ENCODE assay signal across 1 cellular context in the genomic region with DNA sequence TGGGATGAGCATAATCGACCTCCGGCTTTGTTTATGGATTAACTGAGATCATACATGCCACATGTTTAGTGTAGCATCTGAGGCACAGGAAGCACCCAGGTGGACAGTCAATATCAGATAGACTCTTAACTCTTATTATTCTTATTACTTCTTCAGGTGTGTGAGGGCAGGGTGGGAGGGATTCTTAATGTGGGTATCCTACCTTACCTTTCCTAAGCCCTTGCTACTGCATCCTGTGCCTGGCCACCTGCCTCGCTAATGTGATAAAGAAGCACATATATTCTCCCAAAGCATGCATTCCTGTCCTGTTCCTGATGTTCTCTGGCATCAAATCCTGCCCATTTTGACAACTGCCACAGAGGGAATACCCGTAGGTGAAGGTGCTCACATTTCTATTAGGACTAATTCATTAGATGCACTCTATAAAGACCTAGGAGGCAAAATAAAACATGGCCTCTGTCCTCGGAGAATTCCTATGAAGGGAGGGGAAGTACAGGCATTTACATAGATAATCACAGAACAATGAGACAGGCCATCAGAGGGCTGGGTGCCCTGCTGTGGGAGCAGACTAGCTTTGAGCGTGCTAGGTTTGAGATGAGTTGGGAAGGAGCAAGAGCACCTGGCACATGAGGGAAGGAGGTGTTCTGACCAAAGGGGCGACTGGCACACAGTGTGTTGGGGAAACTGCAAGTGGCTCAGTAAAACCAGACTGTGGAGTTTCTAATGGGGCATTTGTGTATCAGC.
TF ChIP-seq lines count a peak whose summit lies in the region.

No MANE protein-coding gene starts in this region.

TF ChIP-seq in GM23338, 12 proteins besides CTCF, POLR2A, EP300 and RAD21 (continued from another document):
- TF ChIP-seq, protein P1, sequence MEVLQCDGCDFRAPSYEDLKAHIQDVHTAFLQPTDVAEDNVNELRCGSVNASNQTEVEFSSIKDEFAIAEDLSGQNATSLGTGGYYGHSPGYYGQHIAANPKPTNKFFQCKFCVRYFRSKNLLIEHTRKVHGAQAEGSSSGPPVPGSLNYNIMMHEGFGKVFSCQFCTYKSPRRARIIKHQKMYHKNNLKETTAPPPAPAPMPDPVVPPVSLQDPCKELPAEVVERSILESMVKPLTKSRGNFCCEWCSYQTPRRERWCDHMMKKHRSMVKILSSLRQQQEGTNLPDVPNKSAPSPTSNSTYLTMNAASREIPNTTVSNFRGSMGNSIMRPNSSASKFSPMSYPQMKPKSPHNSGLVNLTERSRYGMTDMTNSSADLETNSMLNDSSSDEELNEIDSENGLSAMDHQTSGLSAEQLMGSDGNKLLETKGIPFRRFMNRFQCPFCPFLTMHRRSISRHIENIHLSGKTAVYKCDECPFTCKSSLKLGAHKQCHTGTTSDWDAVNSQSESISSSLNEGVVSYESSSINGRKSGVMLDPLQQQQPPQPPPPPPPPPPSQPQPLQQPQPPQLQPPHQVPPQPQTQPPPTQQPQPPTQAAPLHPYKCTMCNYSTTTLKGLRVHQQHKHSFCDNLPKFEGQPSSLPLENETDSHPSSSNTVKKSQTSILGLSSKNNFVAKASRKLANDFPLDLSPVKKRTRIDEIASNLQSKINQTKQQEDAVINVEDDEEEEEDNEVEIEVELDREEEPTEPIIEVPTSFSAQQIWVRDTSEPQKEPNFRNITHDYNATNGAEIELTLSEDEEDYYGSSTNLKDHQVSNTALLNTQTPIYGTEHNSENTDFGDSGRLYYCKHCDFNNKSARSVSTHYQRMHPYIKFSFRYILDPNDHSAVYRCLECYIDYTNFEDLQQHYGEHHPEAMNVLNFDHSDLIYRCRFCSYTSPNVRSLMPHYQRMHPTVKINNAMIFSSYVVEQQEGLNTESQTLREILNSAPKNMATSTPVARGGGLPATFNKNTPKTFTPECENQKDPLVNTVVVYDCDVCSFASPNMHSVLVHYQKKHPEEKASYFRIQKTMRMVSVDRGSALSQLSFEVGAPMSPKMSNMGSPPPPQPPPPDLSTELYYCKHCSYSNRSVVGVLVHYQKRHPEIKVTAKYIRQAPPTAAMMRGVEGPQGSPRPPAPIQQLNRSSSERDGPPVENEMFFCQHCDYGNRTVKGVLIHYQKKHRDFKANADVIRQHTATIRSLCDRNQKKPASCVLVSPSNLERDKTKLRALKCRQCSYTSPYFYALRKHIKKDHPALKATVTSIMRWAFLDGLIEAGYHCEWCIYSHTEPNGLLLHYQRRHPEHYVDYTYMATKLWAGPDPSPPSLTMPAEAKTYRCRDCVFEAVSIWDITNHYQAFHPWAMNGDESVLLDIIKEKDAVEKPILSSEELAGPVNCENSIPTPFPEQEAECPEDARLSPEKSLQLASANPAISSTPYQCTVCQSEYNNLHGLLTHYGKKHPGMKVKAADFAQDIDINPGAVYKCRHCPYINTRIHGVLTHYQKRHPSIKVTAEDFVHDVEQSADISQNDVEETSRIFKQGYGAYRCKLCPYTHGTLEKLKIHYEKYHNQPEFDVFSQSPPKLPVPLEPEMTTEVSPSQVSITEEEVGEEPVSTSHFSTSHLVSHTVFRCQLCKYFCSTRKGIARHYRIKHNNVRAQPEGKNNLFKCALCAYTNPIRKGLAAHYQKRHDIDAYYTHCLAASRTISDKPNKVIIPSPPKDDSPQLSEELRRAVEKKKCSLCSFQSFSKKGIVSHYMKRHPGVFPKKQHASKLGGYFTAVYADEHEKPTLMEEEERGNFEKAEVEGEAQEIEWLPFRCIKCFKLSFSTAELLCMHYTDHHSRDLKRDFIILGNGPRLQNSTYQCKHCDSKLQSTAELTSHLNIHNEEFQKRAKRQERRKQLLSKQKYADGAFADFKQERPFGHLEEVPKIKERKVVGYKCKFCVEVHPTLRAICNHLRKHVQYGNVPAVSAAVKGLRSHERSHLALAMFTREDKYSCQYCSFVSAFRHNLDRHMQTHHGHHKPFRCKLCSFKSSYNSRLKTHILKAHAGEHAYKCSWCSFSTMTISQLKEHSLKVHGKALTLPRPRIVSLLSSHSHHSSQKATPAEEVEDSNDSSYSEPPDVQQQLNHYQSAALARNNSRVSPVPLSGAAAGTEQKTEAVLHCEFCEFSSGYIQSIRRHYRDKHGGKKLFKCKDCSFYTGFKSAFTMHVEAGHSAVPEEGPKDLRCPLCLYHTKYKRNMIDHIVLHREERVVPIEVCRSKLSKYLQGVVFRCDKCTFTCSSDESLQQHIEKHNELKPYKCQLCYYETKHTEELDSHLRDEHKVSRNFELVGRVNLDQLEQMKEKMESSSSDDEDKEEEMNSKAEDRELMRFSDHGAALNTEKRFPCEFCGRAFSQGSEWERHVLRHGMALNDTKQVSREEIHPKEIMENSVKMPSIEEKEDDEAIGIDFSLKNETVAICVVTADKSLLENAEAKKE (CRISPR knock-in tag; IDR thresholded peaks at IDR 0.05) = peak; percentile 84
- TF ChIP-seq ZNF331 (CRISPR knock-in tag; IDR thresholded peaks at IDR 0.05; ENCODE audit: low read depth) (no peak), ZNF114 (CRISPR knock-in tag; IDR thresholded peaks at IDR 0.05) (no peak), CREB1 (CRISPR knock-in tag; IDR thresholded peaks at IDR 0.05; ENCODE audit: low read depth) (no peak), NANOG (IDR thresholded peaks at IDR 0.05; ENCODE audit: borderline replicate concordance) (peak; percentile 61; the same call in 1 of the 2 replicates), EZH2phosphoT487 (IDR thresholded peaks at IDR 0.05; ENCODE audit: unreplicated experiment) (no peak), STAT1 (IDR thresholded peaks at IDR 0.05; ENCODE audit: unreplicated experiment) (no peak), EZH2 (IDR thresholded peaks at IDR 0.05; ENCODE audit: low read depth, unreplicated experiment) (no peak)
- TF ChIP-seq, protein P2, sequence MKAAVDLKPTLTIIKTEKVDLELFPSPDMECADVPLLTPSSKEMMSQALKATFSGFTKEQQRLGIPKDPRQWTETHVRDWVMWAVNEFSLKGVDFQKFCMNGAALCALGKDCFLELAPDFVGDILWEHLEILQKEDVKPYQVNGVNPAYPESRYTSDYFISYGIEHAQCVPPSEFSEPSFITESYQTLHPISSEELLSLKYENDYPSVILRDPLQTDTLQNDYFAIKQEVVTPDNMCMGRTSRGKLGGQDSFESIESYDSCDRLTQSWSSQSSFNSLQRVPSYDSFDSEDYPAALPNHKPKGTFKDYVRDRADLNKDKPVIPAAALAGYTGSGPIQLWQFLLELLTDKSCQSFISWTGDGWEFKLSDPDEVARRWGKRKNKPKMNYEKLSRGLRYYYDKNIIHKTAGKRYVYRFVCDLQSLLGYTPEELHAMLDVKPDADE (IDR thresholded peaks at IDR 0.05) = no peak
- TF ChIP-seq, protein P3, sequence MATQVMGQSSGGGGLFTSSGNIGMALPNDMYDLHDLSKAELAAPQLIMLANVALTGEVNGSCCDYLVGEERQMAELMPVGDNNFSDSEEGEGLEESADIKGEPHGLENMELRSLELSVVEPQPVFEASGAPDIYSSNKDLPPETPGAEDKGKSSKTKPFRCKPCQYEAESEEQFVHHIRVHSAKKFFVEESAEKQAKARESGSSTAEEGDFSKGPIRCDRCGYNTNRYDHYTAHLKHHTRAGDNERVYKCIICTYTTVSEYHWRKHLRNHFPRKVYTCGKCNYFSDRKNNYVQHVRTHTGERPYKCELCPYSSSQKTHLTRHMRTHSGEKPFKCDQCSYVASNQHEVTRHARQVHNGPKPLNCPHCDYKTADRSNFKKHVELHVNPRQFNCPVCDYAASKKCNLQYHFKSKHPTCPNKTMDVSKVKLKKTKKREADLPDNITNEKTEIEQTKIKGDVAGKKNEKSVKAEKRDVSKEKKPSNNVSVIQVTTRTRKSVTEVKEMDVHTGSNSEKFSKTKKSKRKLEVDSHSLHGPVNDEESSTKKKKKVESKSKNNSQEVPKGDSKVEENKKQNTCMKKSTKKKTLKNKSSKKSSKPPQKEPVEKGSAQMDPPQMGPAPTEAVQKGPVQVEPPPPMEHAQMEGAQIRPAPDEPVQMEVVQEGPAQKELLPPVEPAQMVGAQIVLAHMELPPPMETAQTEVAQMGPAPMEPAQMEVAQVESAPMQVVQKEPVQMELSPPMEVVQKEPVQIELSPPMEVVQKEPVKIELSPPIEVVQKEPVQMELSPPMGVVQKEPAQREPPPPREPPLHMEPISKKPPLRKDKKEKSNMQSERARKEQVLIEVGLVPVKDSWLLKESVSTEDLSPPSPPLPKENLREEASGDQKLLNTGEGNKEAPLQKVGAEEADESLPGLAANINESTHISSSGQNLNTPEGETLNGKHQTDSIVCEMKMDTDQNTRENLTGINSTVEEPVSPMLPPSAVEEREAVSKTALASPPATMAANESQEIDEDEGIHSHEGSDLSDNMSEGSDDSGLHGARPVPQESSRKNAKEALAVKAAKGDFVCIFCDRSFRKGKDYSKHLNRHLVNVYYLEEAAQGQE (IDR thresholded peaks at IDR 0.05; ENCODE audit: unreplicated experiment) = no peak
